In genomic region chr1:53654216-53655210, GRCh38 we compare ENCODE assay signal across 1 cellular context.
TF ChIP-seq lines count a peak whose summit lies in the region.

No MANE protein-coding gene starts in this region.

TF ChIP-seq in K562, 482 proteins besides CTCF, POLR2A, EP300 and RAD21 (continued from another document):
- TF ChIP-seq MGA (IDR thresholded peaks at IDR 0.05) (peak; percentile 68), TGIF2 (CRISPR knock-in tag; IDR thresholded peaks at IDR 0.05) (no peak), ZNF79 (CRISPR knock-in tag; IDR thresholded peaks at IDR 0.05; ENCODE audit: low read depth) (no peak), FOSL1 (tag; conservative IDR thresholded peaks at IDR 0.05) (0 out of 2 replicates have a peak, but pooled peaks have one; percentile 42), NFE2 (IDR thresholded peaks at IDR 0.05; ENCODE audit: low read depth) (peak; percentile 71), L3MBTL2 (IDR thresholded peaks at IDR 0.05) (peak; percentile 79), HES1 (IDR thresholded peaks at IDR 0.05; ENCODE audit: low read depth) (no peak), E2F5 (CRISPR knock-in tag; IDR thresholded peaks at IDR 0.05) (no peak), BHLHE40 (IDR thresholded peaks at IDR 0.05; ENCODE audit: low read length) (0 out of 2 replicates have a peak, but pooled peaks have one; percentile 39), SOX6 (IDR thresholded peaks at IDR 0.05) (no peak), C11orf30 (IDR thresholded peaks at IDR 0.05; ENCODE audit: low read depth) (peak; percentile 88), TAF1 (IDR thresholded peaks at IDR 0.05; ENCODE audit: control insufficient read depth, extremely low read depth, insufficient read depth, low read length, severe bottlenecking) (no peak), ETV6 (IDR thresholded peaks at IDR 0.05; ENCODE audit: borderline replicate concordance in 1 of 2, low read depth in 2 of 2, low read length in 1 of 2) (no peak), ETV6 (CRISPR knock-in tag; IDR thresholded peaks at IDR 0.05; ENCODE audit: borderline replicate concordance) (no peak), ATF3 (IDR thresholded peaks at IDR 0.05) (peak; percentile 53), ATF3 (CRISPR knock-in tag; conservative IDR thresholded peaks at IDR 0.05) (no peak), SPI1 (IDR thresholded peaks at IDR 0.05; ENCODE audit: borderline replicate concordance, low read depth, low read length) (peak; percentile 41; the same call in 1 of the 2 replicates), JUND (IDR thresholded peaks at IDR 0.05; ENCODE audit: borderline replicate concordance, low read depth, low read length) (no peak), JUND (tag; IDR thresholded peaks at IDR 0.05; ENCODE audit: borderline replicate concordance, low read depth, low read length) (0 out of 3 replicates have a peak, but pooled peaks have one; percentile 32), NR2F6 (CRISPR knock-in tag; IDR thresholded peaks at IDR 0.05) (no peak), CTBP1 (IDR thresholded peaks at IDR 0.05; ENCODE audit: borderline replicate concordance) (peak; percentile 61; the same call in 1 of the 2 replicates), NFE2L1 (tag; IDR thresholded peaks at IDR 0.05; ENCODE audit: borderline replicate concordance, low read depth) (peak; percentile 67)
